ENCODE assay signal across 9 cellular contexts in the genomic region with DNA sequence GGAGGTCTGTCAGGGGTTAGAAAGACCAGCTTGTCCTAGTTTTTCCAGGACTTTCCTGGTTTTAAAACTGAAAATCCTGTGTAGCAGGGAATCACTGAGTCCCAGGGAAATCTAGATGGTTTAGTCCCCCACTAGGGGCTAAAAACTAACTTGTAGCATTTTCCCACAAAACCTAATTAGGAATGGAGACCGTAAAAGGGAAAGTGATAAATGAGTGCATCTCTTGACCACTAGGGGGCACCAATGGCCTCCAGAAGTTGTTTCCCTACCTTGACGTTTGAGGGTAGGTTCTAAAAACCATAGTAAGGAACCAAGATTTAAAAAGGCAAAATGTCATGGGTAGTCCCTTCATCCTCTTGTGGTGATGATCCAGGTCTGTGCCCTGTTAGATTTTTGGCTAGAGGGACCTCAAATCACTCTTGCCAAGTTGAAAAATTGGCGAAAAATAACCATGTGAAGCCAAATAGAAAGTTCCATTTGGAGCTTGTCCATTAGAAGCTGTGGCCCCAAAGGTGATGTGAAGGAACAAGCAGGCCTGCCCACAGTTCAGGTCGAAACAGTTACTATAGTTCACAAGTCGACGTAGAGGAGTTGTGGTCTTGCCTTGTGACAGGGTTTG. TPM values are rescaled to one million over a fixed set of nuclear protein-coding genes. Genes with fewer than 3 reads are reported as not detected.
DNase-seq lines count a peak whose midpoint lies in the region; ATAC-seq, FAIRE-seq and TF ChIP-seq lines count a peak whose summit lies in the region.
"Had no signal": no experiment of that assay in that cellular context is flagged by ENCODE, and none has a peak within 500 bp of the region (broad histone marks: within the 10 kb centered on the region; RNA-seq: fewer than 3 reads in every experiment).

No MANE protein-coding gene starts in this region.

- ATAC-seq in GM21423 (IDR thresholded peaks at IDR 0.05; ENCODE audit: unreplicated experiment) (no peak), GM19463 (IDR thresholded peaks at IDR 0.05; ENCODE audit: unreplicated experiment) (no peak)

- H3K36me3 ChIP-seq in neuronal stem cell (replicated peaks in 1 of 2; ENCODE audit: control insufficient read depth in 2 of 2, insufficient read depth in 2 of 2, low read length in 2 of 2): no peaks in the 10 kb centered on the region

- no CpG with 5 or more reads among the region's 6 CpGs for WGBS in neuronal stem cell (ENCODE audit: extremely low coverage in 2 of 2, insufficient read length in 2 of 2, insufficient replicate concordance in 1 of 2), 2 donors

- DNase-seq in GM19239 (ENCODE audit: insufficient read length, low spot score): no peak
- DNase-seq in NCI-H345 (lab: John Stamatoyannopoulos, UW): peak; percentile 69
- DNase-seq in activated CD4-positive, alpha-beta T cell treated with anti-CD3 and anti-CD28 coated beads, Interleukin-2, amount 10 ng/mL, durations not matched to agents 24 days and 14 days: peak; percentile 83
- peak; percentile 61 for DNase-seq in fibroblast of gingiva (ENCODE audit: low read depth)
- peak; percentile 45 for DNase-seq in neuronal stem cell (ENCODE audit: low spot score)

- H2BK12ac ChIP-seq in neuronal stem cell (ENCODE audit: low read length): no peak overlapping the region

- no peak overlapping the region for H2AFZ ChIP-seq in neuronal stem cell (ENCODE audit: low read length)

- no peak overlapping the region for H2BK5ac ChIP-seq in neuronal stem cell (ENCODE audit: low read length)

- H3K4me2 ChIP-seq in neuronal stem cell (ENCODE audit: insufficient read depth, low read length, poor library complexity, severe bottlenecking): no peak overlapping the region

- no peak overlapping the region for H2AK5ac ChIP-seq in neuronal stem cell (ENCODE audit: low read depth, low read length)

- H3K4me1 ChIP-seq in neuronal stem cell (ENCODE audit: control insufficient read depth in 2 of 2, insufficient read depth in 1 of 2, low read depth in 1 of 2, low read length in 2 of 2): peaks cover 0 to 13% of the 10 kb centered on the region in 2 donors

- H2BK15ac ChIP-seq in neuronal stem cell (ENCODE audit: low read length): no peak overlapping the region

- no peaks in the 10 kb centered on the region for H3K36me3 Mint-ChIP-seq in activated CD4-positive, alpha-beta T cell treated with anti-CD3 and anti-CD28 coated beads, Interleukin-2, amount 10 ng/mL, durations not matched to agents 24 days and 14 days (ENCODE audit: low read depth)

- H3K79me1 ChIP-seq in neuronal stem cell (ENCODE audit: low read depth, low read length): no peaks in the 10 kb centered on the region

- TF ChIP-seq CTCF in C4-2B (conservative IDR thresholded peaks at IDR 0.05): peak; percentile 86

- FAIRE-seq in GM19239 (lab: Jason Lieb, UNC): peak; percentile 76

- no peak overlapping the region for H3K14ac ChIP-seq in neuronal stem cell (ENCODE audit: low read length)

- no peak overlapping the region for H4K8ac ChIP-seq in neuronal stem cell (ENCODE audit: low read depth, low read length)

- intact Hi-C loops in activated CD4-positive, alpha-beta T cell treated with anti-CD3 and anti-CD28 coated beads, Interleukin-2, amount 10 ng/mL, durations not matched to agents 24 days and 14 days (cut with micrococcal nuclease): loop anchor here (1.0 to 5.0 kb wide), 4 partner anchors 194 to 1335 kb away; no protein-coding TSS in a partner anchor

- no peak overlapping the region for H3K23ac ChIP-seq in neuronal stem cell (ENCODE audit: low read depth, low read length, poor library complexity)

- no peak overlapping the region for H3K27ac Mint-ChIP-seq in activated CD4-positive, alpha-beta T cell treated with anti-CD3 and anti-CD28 coated beads, Interleukin-2, amount 10 ng/mL, durations not matched to agents 24 days and 14 days
- H3K27ac Mint-ChIP-seq: IgD-negative memory B cell had no signal

- H3K9me3 ChIP-seq in neuronal stem cell (replicated peaks in 1 of 2; ENCODE audit: control insufficient read depth in 2 of 2, insufficient read depth in 1 of 2, low read depth in 1 of 2, low read length in 2 of 2): peaks cover 0 to 2% of the 10 kb centered on the region in 2 donors

- H4K91ac ChIP-seq in neuronal stem cell (ENCODE audit: low read depth, low read length, poor library complexity): no peak overlapping the region

- no peak overlapping the region for H3K4me3 Mint-ChIP-seq in activated CD4-positive, alpha-beta T cell treated with anti-CD3 and anti-CD28 coated beads, Interleukin-2, amount 10 ng/mL, durations not matched to agents 24 days and 14 days

- H3K18ac ChIP-seq in neuronal stem cell (ENCODE audit: low read length): no peak overlapping the region

- no peaks in the 10 kb centered on the region for H3K9me3 Mint-ChIP-seq in activated CD4-positive, alpha-beta T cell treated with anti-CD3 and anti-CD28 coated beads, Interleukin-2, amount 10 ng/mL, durations not matched to agents 24 days and 14 days

- H3K27me3 Mint-ChIP-seq in activated CD4-positive, alpha-beta T cell treated with anti-CD3 and anti-CD28 coated beads, Interleukin-2, amount 10 ng/mL, durations not matched to agents 24 days and 14 days: peaks cover 38% of the 10 kb centered on the region

- H3K4ac ChIP-seq in neuronal stem cell (ENCODE audit: low read length): no peak overlapping the region

- H2BK120ac ChIP-seq in neuronal stem cell (ENCODE audit: low read depth, low read length): no peak overlapping the region

- no peak overlapping the region for H3K9ac ChIP-seq in neuronal stem cell (ENCODE audit: low read depth, low read length, poor library complexity)

- H3K27ac ChIP-seq in C4-2B: peak overlapping the region; percentile 38; the same call in 1 of the 2 replicates
- no peak overlapping the region for H3K27ac ChIP-seq in neuronal stem cell (replicated peaks; ENCODE audit: low read length)

- no peak overlapping the region for H3K4me3 ChIP-seq in neuronal stem cell (ENCODE audit: low read length in 2 of 2)

- peaks cover 0 to 5% (median 0%) of the 10 kb centered on the region in 3 experiments for H3K27me3 ChIP-seq in neuronal stem cell (ENCODE audit: control insufficient read depth in 3 of 3, insufficient read depth in 3 of 3, low read depth in 1 of 3, low read length in 3 of 3)

- peaks cover 2% of the 10 kb centered on the region for H3K4me1 Mint-ChIP-seq in activated CD4-positive, alpha-beta T cell treated with anti-CD3 and anti-CD28 coated beads, Interleukin-2, amount 10 ng/mL, durations not matched to agents 24 days and 14 days

RNA-seq across cellular contexts. Expression of gene CLIC6, which starts 24.5 kb away (rescaled TPM):
- not detected in 2 replicates for total RNA-seq in activated CD4-positive, alpha-beta T cell treated with anti-CD3 and anti-CD28 coated beads, Interleukin-2, amount 10 ng/mL, durations not matched to agents 24 days and 14 days
- polyA plus RNA-seq in neuronal stem cell (2013, experiment 1 of 2): 2.9 TPM
- polyA plus RNA-seq in neuronal stem cell (2013, experiment 2 of 2): 2.9 TPM
